In genomic region chr2:98172150-98172765, GRCh38 we compare ENCODE assay signal across 20 cellular contexts.
DNase-seq lines count a peak whose midpoint lies in the region; ATAC-seq and TF ChIP-seq lines count a peak whose summit lies in the region.
"Had no signal": no experiment of that assay in that cellular context is flagged by ENCODE, and none has a peak within 500 bp of the region (broad histone marks: within the 10 kb centered on the region; RNA-seq: fewer than 3 reads in every experiment).

No MANE protein-coding gene starts in this region.

- POLR2A ChIA-PET in activated CD8-positive, alpha-beta T cell treated with anti-CD3 and anti-CD28 coated beads for 36 hours (lab: Charles Lee) = interaction anchor here (1.1 kb wide), 1 partner anchor 52 kb away, joined by 3 read pairs; no protein-coding TSS in a partner anchor

- peaks cover 10% of the 10 kb centered on the region for H3K9me3 Mint-ChIP-seq in type B pancreatic cell
- no peaks in the 10 kb centered on the region for H3K9me3 Mint-ChIP-seq in activated CD8-positive, alpha-beta T cell treated with anti-CD3 and anti-CD28 coated beads for 36 hours
- H3K9me3 Mint-ChIP-seq: CD8-positive, alpha-beta T cell had no signal

- ATAC-seq in activated CD8-positive, alpha-beta T cell treated with anti-CD3 and anti-CD28 coated beads for 36 hours = no peak
- ATAC-seq: CD8-positive, alpha-beta T cell; GM12878; HCT116; PC-3 had no signal

- no peaks in the 10 kb centered on the region for H3K36me3 ChIP-seq in uterus
- H3K36me3 ChIP-seq: BLaER1 treated with 17β-estradiol and CSF1 and Interleukin-3, amounts not matched to agents 10 nM and 100 nM had no signal

- TF ChIP-seq CTCF in dorsolateral prefrontal cortex (IDR thresholded peaks at IDR 0.05 in 54 of 56, conservative IDR thresholded peaks at IDR 0.05 in 2 of 56; ENCODE audit: low read depth in 1 of 56, partially characterized antibody in 56 of 56) (no peak), type B pancreatic cell (conservative IDR thresholded peaks at IDR 0.05) (no peak), uterus (IDR thresholded peaks at IDR 0.05) (no peak)
- TF ChIP-seq CTCF in activated CD8-positive, alpha-beta T cell treated with anti-CD3 and anti-CD28 coated beads for 36 hours (IDR thresholded peaks at IDR 0.05) = no peak

- H3K4me3 ChIP-seq in dorsolateral prefrontal cortex (no peak overlapping the region), uterus (no peak overlapping the region)
- H3K4me3 ChIP-seq: BLaER1 treated with 17β-estradiol and CSF1 and Interleukin-3, amounts not matched to agents 10 nM and 100 nM; GM12878 had no signal

- peak in 2 of 10 donors; percentile 20 to 65 for DNase-seq in dorsolateral prefrontal cortex
- DNase-seq in type B pancreatic cell (ENCODE audit: extremely low spot score, unreplicated experiment) = no peak
- no peak for DNase-seq in putamen (ENCODE audit: low spot score)
- DNase-seq in uterus = no peak
- no peak for DNase-seq in activated CD8-positive, alpha-beta T cell treated with anti-CD3 and anti-CD28 coated beads for 36 hours
- DNase-seq: Calu3; CD8-positive, alpha-beta T cell; GOT3; NCI-H1092 treated with DMSO at 0.1 percent for 48 hours; NCI-H146; NCI-H2029 treated with DMSO at 0.1 percent for 48 hours; NCI-H2171; NCI-H526; PC-3; RPMI8226 had no signal

- H3K27me3 Mint-ChIP-seq in type B pancreatic cell = peaks cover 34% of the 10 kb centered on the region
- peaks cover 37% of the 10 kb centered on the region for H3K27me3 Mint-ChIP-seq in activated CD8-positive, alpha-beta T cell treated with anti-CD3 and anti-CD28 coated beads for 36 hours

- no peaks in the 10 kb centered on the region for H3K36me3 Mint-ChIP-seq in type B pancreatic cell
- no peaks in the 10 kb centered on the region for H3K36me3 Mint-ChIP-seq in activated CD8-positive, alpha-beta T cell treated with anti-CD3 and anti-CD28 coated beads for 36 hours (ENCODE audit: low read depth)
- H3K36me3 Mint-ChIP-seq: CD8-positive, alpha-beta T cell had no signal

- TF ChIP-seq POLR2A in uterus (IDR thresholded peaks at IDR 0.05) = no peak

- H3K27ac Mint-ChIP-seq in type B pancreatic cell = peak overlapping the region; percentile 43
- H3K27ac Mint-ChIP-seq in activated CD8-positive, alpha-beta T cell treated with anti-CD3 and anti-CD28 coated beads for 36 hours = no peak overlapping the region
- H3K27ac Mint-ChIP-seq: CD8-positive, alpha-beta T cell had no signal

- H3K9me3 ChIP-seq in uterus = no peaks in the 10 kb centered on the region

- no peaks in the 10 kb centered on the region for H3K4me1 ChIP-seq in uterus

- intact Hi-C loops in dorsolateral prefrontal cortex (cut with DNase I) = no loop called here
- intact Hi-C loops in uterus (cut with DNase I; ENCODE audit: low total_unique reads) = no loop called here
- intact Hi-C loops in activated CD8-positive, alpha-beta T cell treated with anti-CD3 and anti-CD28 coated beads for 36 hours (cut with micrococcal nuclease) = no loop called here

- CTCF ChIA-PET in activated CD8-positive, alpha-beta T cell treated with anti-CD3 and anti-CD28 coated beads for 36 hours (lab: Charles Lee) = no interaction called here

- H3K27ac ChIP-seq in angular gyrus (ENCODE audit: low read depth, low read length) (peak overlapping the region; percentile 95), dorsolateral prefrontal cortex (peak overlapping the region in 58 of 59 donors; percentile 21 to 93 (median 80)), layer of hippocampus (ENCODE audit: low read depth, low read length) (peak overlapping the region; percentile 3), uterus (no peak overlapping the region)
- H3K27ac ChIP-seq: BLaER1 treated with 17β-estradiol and CSF1 and Interleukin-3, amounts not matched to agents 10 nM and 100 nM had no signal

- H3K27me3 ChIP-seq in dorsolateral prefrontal cortex = no peaks in the 10 kb centered on the region
- no peaks in the 10 kb centered on the region for H3K27me3 ChIP-seq in layer of hippocampus (ENCODE audit: control insufficient read depth, insufficient read depth, low read length)
- H3K27me3 ChIP-seq in uterus = no peaks in the 10 kb centered on the region

- H3K4me3 Mint-ChIP-seq in type B pancreatic cell = no peak overlapping the region
- H3K4me3 Mint-ChIP-seq in activated CD8-positive, alpha-beta T cell treated with anti-CD3 and anti-CD28 coated beads for 36 hours = no peak overlapping the region
- H3K4me3 Mint-ChIP-seq: CD8-positive, alpha-beta T cell had no signal

- no peaks in the 10 kb centered on the region for H3K4me1 Mint-ChIP-seq in type B pancreatic cell (ENCODE audit: unreplicated experiment)
- H3K4me1 Mint-ChIP-seq in activated CD8-positive, alpha-beta T cell treated with anti-CD3 and anti-CD28 coated beads for 36 hours (ENCODE audit: low read depth) = no peaks in the 10 kb centered on the region

Comparison
In these comparisons a context has a peak if more than half of its experiments do, and no peak if none do; other contexts are left out.
1. H3K27ac ChIP-seq: peak in angular gyrus (single experiment), dorsolateral prefrontal cortex (58 of 59) and layer of hippocampus (single experiment); none in uterus (0 of 2).